ENCODE assay signal across 15 cellular contexts in the genomic region with DNA sequence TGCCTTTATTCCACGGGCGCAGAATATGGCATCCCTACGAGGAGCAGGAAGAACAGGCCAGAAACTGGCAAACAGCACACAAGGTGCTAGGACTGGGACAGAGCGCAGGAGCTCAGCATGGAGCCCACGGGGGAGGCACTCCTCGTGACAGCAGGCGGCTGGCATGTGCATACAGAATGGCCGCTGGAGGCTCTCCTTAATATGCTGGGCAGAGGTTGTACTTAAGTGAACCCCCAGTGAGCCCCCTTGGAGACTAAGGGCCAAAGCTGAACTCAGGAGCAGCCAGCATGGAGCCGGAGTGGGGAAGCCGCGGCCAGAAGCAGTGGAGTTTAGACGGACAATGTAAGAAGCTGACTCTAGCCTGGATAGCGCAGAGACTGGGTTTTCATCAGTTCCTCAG.
A peak's percentile ranks its signal among the peaks of the same experiment; 100 is the strongest.
DNase-seq lines count a peak whose midpoint lies in the region; ATAC-seq, FAIRE-seq and TF ChIP-seq lines count a peak whose summit lies in the region.
"Had no signal": no experiment of that assay in that cellular context is flagged by ENCODE, and none has a peak within 500 bp of the region (broad histone marks: within the 10 kb centered on the region; RNA-seq: fewer than 3 reads in every experiment).

No MANE protein-coding gene starts in this region.

- H3K36me3 ChIP-seq in cardiac muscle cell (no peaks in the 10 kb centered on the region), H1 (ENCODE audit: control insufficient read depth in 2 of 4, insufficient read depth in 4 of 4, low read length in 3 of 4) (no peaks in the 10 kb centered on the region), neuronal stem cell (replicated peaks in 1 of 2; ENCODE audit: control insufficient read depth in 2 of 2, insufficient read depth in 2 of 2, low read length in 2 of 2) (no peaks in the 10 kb centered on the region)
- H3K36me3 ChIP-seq: BLaER1 treated with 17β-estradiol and CSF1 and Interleukin-3, amounts not matched to agents 10 nM and 100 nM had no signal

- 84% methylated on average over 13 of the region's 13 CpGs for WGBS in right cardiac atrium
- 91% methylated on average over 13 of the region's 13 CpGs; no CpG with 5 or more reads in 1 of the 2 experiments for WGBS in H1 (ENCODE audit: extremely low coverage in 1 of 2, insufficient coverage in 1 of 2, insufficient read length in 1 of 2, insufficient replicate concordance in 2 of 2, low coverage in 1 of 2, low lambda C conversion rate in 2 of 2, missing lambda C conversion rate in 1 of 2), 2 experiments
- WGBS in neuronal stem cell (ENCODE audit: extremely low coverage in 2 of 2, insufficient read length in 2 of 2, insufficient replicate concordance in 1 of 2), 2 donors: no CpG with 5 or more reads among the region's 13 CpGs

- H3K56ac ChIP-seq in H1 (replicated peaks; ENCODE audit: insufficient read length, low read depth, low read length): no peak overlapping the region

- H3K4me1 ChIP-seq in cardiac muscle cell (ENCODE audit: low read depth): peaks cover 72% of the 10 kb centered on the region
- H3K4me1 ChIP-seq in right cardiac atrium (ENCODE audit: control insufficient read depth, insufficient read depth, low read length): no peaks in the 10 kb centered on the region
- peaks cover 0 to 26% (median 14%) of the 10 kb centered on the region in 4 experiments; a peak in 6 of 7 replicates for H3K4me1 ChIP-seq in H1 (replicated peaks in 1 of 4; ENCODE audit: control insufficient read depth in 3 of 4, insufficient read depth in 4 of 4, low read length in 3 of 4)
- H3K4me1 ChIP-seq in neuronal stem cell (ENCODE audit: control insufficient read depth in 2 of 2, insufficient read depth in 1 of 2, low read depth in 1 of 2, low read length in 2 of 2): peaks cover 22 to 27% of the 10 kb centered on the region in 2 donors

- H2BK12ac ChIP-seq in H1 (ENCODE audit: low read depth, low read length) (no peak overlapping the region; the same call in 1 of the 2 replicates), neuronal stem cell (ENCODE audit: low read length) (peak overlapping the region; percentile 82)

- H3K27ac ChIP-seq in cardiac muscle cell (peak overlapping the region; percentile 85), right cardiac atrium (ENCODE audit: low read length) (no peak overlapping the region), H1 (ENCODE audit: low read depth, low read length) (no peak overlapping the region), neuronal stem cell (replicated peaks; ENCODE audit: low read length) (no peak overlapping the region)
- H3K27ac ChIP-seq: BLaER1 treated with 17β-estradiol and CSF1 and Interleukin-3, amounts not matched to agents 10 nM and 100 nM; HL-60 had no signal

- H3K79me2 ChIP-seq in H1 (ENCODE audit: control insufficient read depth in 1 of 2, insufficient read depth in 2 of 2, low read length in 2 of 2): no peaks in the 10 kb centered on the region

- no peak for FAIRE-seq in H1 (lab: Jason Lieb, UNC)
- FAIRE-seq: GM12891 had no signal

- no peak overlapping the region for H2BK20ac ChIP-seq in H1 (ENCODE audit: low read length)

- H2BK120ac ChIP-seq in H1 (replicated peaks; ENCODE audit: low read depth, low read length) (no peak overlapping the region), neuronal stem cell (ENCODE audit: low read depth, low read length) (no peak overlapping the region)

- DNase-seq in cardiac muscle cell (ENCODE audit: low read depth in 1 of 2, low spot score in 1 of 2) (no peak), right cardiac atrium (no peak), H1 (ENCODE audit: low read depth in 1 of 2, low spot score in 2 of 2) (no peak), neuronal stem cell (ENCODE audit: low spot score) (no peak), GM10248 (ENCODE audit: extremely low spot score) (no peak), amniotic stem cell (lab: John Stamatoyannopoulos, UW) (no peak)
- DNase-seq: ACHN; Calu3; CD4-positive, alpha-beta T cell; DMS79; HCEC 1CT had no signal

- no peak overlapping the region for H3K4me3 ChIP-seq in cardiac muscle cell
- no peak overlapping the region for H3K4me3 ChIP-seq in right cardiac atrium (ENCODE audit: low read length)
- no peak overlapping the region for H3K4me3 ChIP-seq in H1 (ENCODE audit: extremely low read depth in 1 of 4, insufficient read depth in 2 of 4, low read depth in 3 of 4, low read length in 4 of 4)
- no peak overlapping the region for H3K4me3 ChIP-seq in neuronal stem cell (ENCODE audit: low read length in 2 of 2)
- H3K4me3 ChIP-seq: BLaER1 treated with 17β-estradiol and CSF1 and Interleukin-3, amounts not matched to agents 10 nM and 100 nM had no signal

- H4K5ac ChIP-seq in H1 (ENCODE audit: insufficient read length, low read depth, low read length): no peak overlapping the region

- H3K4me2 ChIP-seq in H1 (ENCODE audit: insufficient read depth in 1 of 2, low read depth in 2 of 2, low read length in 2 of 2) (no peak overlapping the region), neuronal stem cell (ENCODE audit: insufficient read depth, low read length, poor library complexity, severe bottlenecking) (no peak overlapping the region)
- H3K4me2 ChIP-seq: BLaER1 treated with 17β-estradiol and CSF1 and Interleukin-3, amounts not matched to agents 10 nM and 100 nM had no signal

- no peak overlapping the region for H4K8ac ChIP-seq in H1 (ENCODE audit: extremely low read depth, insufficient read depth, low read length)
- no peak overlapping the region for H4K8ac ChIP-seq in neuronal stem cell (ENCODE audit: low read depth, low read length)

- no peak overlapping the region for H2BK15ac ChIP-seq in H1 (ENCODE audit: low read length)
- H2BK15ac ChIP-seq in neuronal stem cell (ENCODE audit: low read length): peak overlapping the region; percentile 97

- no peak for TF ChIP-seq POLR2A in H1 (IDR thresholded peaks at IDR 0.05; ENCODE audit: control extremely low read depth in 1 of 2, low read depth in 2 of 2, low read length in 2 of 2)

- H3K18ac ChIP-seq in H1 (ENCODE audit: extremely low read depth, low read length) (no peak overlapping the region), neuronal stem cell (ENCODE audit: low read length) (peak overlapping the region; percentile 63)

- no peak for TF ChIP-seq CTCF in cardiac muscle cell (IDR thresholded peaks at IDR 0.05; ENCODE audit: low read depth, low read length)
- TF ChIP-seq CTCF in H1 (IDR thresholded peaks at IDR 0.05; ENCODE audit: control extremely low read depth in 1 of 3, insufficient read depth in 1 of 3, low read depth in 1 of 3, low read length in 3 of 3): no peak
- no peak for TF ChIP-seq CTCF in GM10248 (IDR thresholded peaks at IDR 0.05; ENCODE audit: control extremely low read depth, extremely low read depth, low read depth, missing control alignments)

- H2AFZ ChIP-seq in H1 (ENCODE audit: low read length) (no peak overlapping the region), neuronal stem cell (ENCODE audit: low read length) (peak overlapping the region; percentile 86)

- H2BK5ac ChIP-seq in H1 (ENCODE audit: low read depth, low read length): no peak overlapping the region
- H2BK5ac ChIP-seq in neuronal stem cell (ENCODE audit: low read length): peak overlapping the region; percentile 39

- H3K9me3 ChIP-seq in cardiac muscle cell (ENCODE audit: low read depth) (no peaks in the 10 kb centered on the region), right cardiac atrium (ENCODE audit: control insufficient read depth, low read length) (no peaks in the 10 kb centered on the region), H1 (ENCODE audit: insufficient read depth in 2 of 2, low read depth in 1 of 2, low read length in 1 of 2) (no peaks in the 10 kb centered on the region), neuronal stem cell (replicated peaks in 1 of 2; ENCODE audit: control insufficient read depth in 2 of 2, insufficient read depth in 1 of 2, low read depth in 1 of 2, low read length in 2 of 2) (no peaks in the 10 kb centered on the region)
- H3K9me3 ChIP-seq: BLaER1 treated with 17β-estradiol and CSF1 and Interleukin-3, amounts not matched to agents 10 nM and 100 nM had no signal

- no peak for TF ChIP-seq RAD21 in H1 (IDR thresholded peaks at IDR 0.05 in 1 of 2, conservative IDR thresholded peaks at IDR 0.05 in 1 of 2; ENCODE audit: low read depth in 2 of 2, low read length in 2 of 2)

- H3K79me1 ChIP-seq in H1 (ENCODE audit: low read depth, low read length): no peaks in the 10 kb centered on the region
- H3K79me1 ChIP-seq in neuronal stem cell (ENCODE audit: low read depth, low read length): no peaks in the 10 kb centered on the region

- H3K4ac ChIP-seq in H1 (replicated peaks; ENCODE audit: insufficient read length, low read depth, low read length): no peak overlapping the region
- H3K4ac ChIP-seq in neuronal stem cell (ENCODE audit: low read length): no peak overlapping the region

- no peak for TF ChIP-seq EP300 in H1 (IDR thresholded peaks at IDR 0.05; ENCODE audit: borderline replicate concordance in 1 of 2, low read depth in 2 of 2, low read length in 2 of 2)

- intact Hi-C loops in right cardiac atrium (cut with DNase I): no loop called here

- H3K23ac ChIP-seq in H1 (ENCODE audit: insufficient read length): no peak overlapping the region
- H3K23ac ChIP-seq in neuronal stem cell (ENCODE audit: low read depth, low read length, poor library complexity): peak overlapping the region; percentile 12

- no peak for ATAC-seq in right cardiac atrium
- ATAC-seq in GM19467 (IDR thresholded peaks at IDR 0.05; ENCODE audit: unreplicated experiment): no peak

- no peak overlapping the region for H3K14ac ChIP-seq in H1 (ENCODE audit: insufficient read length)
- H3K14ac ChIP-seq in neuronal stem cell (ENCODE audit: low read length): no peak overlapping the region

- H2AK5ac ChIP-seq in H1 (ENCODE audit: low read depth, low read length) (no peak overlapping the region), neuronal stem cell (ENCODE audit: low read depth, low read length) (peak overlapping the region; percentile 59)

- CTCF ChIA-PET in H1 (lab: Charles Lee; ENCODE audit: partially characterized antibody) (interaction anchor here (0.8 to 2.8 kb wide), 13 partner anchors 10 to 213 kb away, joined by 3 to 12 read pairs (median 3); partner anchors contain the start of genes EPHB3 and MAGEF1), GM10248 (lab: Yijun Ruan, JAX) (no interaction called here)

- H3K27me3 ChIP-seq in cardiac muscle cell (no peaks in the 10 kb centered on the region), right cardiac atrium (ENCODE audit: control insufficient read depth, insufficient read depth) (no peaks in the 10 kb centered on the region), H1 (replicated peaks in 1 of 4; ENCODE audit: control insufficient read depth in 3 of 4, extremely low read depth in 1 of 4, insufficient read depth in 3 of 4, low read length in 3 of 4) (peaks cover 0 to 5% (median 0%) of the 10 kb centered on the region in 4 experiments; a peak in 1 of 7 replicates), neuronal stem cell (ENCODE audit: control insufficient read depth in 3 of 3, insufficient read depth in 3 of 3, low read depth in 1 of 3, low read length in 3 of 3) (no peaks in the 10 kb centered on the region)
- H3K27me3 ChIP-seq: BLaER1 treated with 17β-estradiol and CSF1 and Interleukin-3, amounts not matched to agents 10 nM and 100 nM had no signal

- no peak overlapping the region for H3K9ac ChIP-seq in H1 (replicated peaks in 1 of 4; ENCODE audit: extremely low read depth in 1 of 4, low read depth in 3 of 4, low read length in 3 of 4)
- no peak overlapping the region for H3K9ac ChIP-seq in neuronal stem cell (ENCODE audit: low read depth, low read length, poor library complexity)
- H3K9ac ChIP-seq: BLaER1 treated with 17β-estradiol and CSF1 and Interleukin-3, amounts not matched to agents 10 nM and 100 nM had no signal

- no peaks in the 10 kb centered on the region; the same call in 1 of the 2 replicates for H3K23me2 ChIP-seq in H1 (ENCODE audit: low read depth, low read length)

- H4K91ac ChIP-seq in H1 (replicated peaks; ENCODE audit: insufficient read length, low read length): no peak overlapping the region
- no peak overlapping the region for H4K91ac ChIP-seq in neuronal stem cell (ENCODE audit: low read depth, low read length, poor library complexity)

- POLR2A ChIA-PET in H1 (lab: Charles Lee; ENCODE audit: partially characterized antibody): interaction anchor here (1.0 to 1.3 kb wide), 4 partner anchors 11 to 66 kb away, joined by 3 to 4 read pairs (median 3); no protein-coding TSS in a partner anchor
- POLR2A ChIA-PET in GM10248 (lab: Yijun Ruan, JAX): no interaction called here

- H4K20me1 ChIP-seq in H1 (replicated peaks in 1 of 2; ENCODE audit: control insufficient read depth in 1 of 2, insufficient read depth in 2 of 2, low read length in 2 of 2): no peaks in the 10 kb centered on the region
- H4K20me1 ChIP-seq: BLaER1 treated with 17β-estradiol and CSF1 and Interleukin-3, amounts not matched to agents 10 nM and 100 nM had no signal
